ENCODE assay signal across 1 cellular context in the genomic region with DNA sequence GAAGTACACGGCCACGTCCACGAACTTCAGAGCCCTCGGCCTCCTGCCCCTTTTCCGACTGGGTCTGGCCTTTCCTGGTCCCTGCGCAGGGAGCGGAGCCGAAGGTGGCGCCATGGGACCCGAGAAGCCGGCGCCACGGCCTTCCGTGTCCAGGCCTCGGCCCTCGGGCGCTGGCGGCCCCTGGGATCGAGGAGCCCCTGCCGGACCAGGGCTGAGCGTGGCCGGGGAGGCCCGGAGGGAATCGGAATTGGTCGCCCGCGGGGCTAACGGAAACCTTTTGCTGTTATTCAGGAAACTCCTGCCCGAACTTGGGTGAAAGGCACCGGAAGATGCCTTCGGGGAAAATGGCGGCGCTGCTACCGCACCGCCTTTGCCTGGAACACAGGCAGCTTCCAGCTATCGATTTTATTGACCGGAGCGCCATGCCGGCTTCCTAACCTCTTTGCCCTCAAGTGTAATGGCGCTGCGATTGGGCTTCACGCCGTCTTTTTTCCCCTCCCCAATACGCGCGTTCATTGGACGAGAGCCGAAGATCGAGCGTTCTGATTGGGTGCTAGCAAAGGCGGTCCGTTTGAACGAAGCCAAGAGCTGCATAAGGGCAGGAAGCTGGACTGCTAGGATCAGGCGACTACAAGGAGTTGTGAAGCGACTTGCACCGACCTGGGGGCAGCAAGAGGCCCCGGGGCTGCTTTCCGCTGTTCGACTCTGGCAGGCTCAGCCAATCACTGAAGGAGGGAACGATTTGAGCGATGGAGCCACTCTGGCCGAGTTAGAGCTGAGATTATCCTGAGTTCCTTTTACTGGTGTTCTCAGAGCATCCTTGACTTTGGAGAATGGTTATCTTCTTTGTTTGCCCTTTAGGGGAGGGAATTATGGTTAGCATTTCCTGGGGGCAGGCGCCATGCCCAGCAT.
TF ChIP-seq lines count a peak whose summit lies in the region.

A gene (minus strand): TSS at position 462 of the 912 bp plus-strand sequence. CDS start 348 bp downstream, at position 114.

TF ChIP-seq in WTC11, 78 proteins besides CTCF, POLR2A, EP300 and RAD21 (continued from another document):
- TF ChIP-seq, protein P1, sequence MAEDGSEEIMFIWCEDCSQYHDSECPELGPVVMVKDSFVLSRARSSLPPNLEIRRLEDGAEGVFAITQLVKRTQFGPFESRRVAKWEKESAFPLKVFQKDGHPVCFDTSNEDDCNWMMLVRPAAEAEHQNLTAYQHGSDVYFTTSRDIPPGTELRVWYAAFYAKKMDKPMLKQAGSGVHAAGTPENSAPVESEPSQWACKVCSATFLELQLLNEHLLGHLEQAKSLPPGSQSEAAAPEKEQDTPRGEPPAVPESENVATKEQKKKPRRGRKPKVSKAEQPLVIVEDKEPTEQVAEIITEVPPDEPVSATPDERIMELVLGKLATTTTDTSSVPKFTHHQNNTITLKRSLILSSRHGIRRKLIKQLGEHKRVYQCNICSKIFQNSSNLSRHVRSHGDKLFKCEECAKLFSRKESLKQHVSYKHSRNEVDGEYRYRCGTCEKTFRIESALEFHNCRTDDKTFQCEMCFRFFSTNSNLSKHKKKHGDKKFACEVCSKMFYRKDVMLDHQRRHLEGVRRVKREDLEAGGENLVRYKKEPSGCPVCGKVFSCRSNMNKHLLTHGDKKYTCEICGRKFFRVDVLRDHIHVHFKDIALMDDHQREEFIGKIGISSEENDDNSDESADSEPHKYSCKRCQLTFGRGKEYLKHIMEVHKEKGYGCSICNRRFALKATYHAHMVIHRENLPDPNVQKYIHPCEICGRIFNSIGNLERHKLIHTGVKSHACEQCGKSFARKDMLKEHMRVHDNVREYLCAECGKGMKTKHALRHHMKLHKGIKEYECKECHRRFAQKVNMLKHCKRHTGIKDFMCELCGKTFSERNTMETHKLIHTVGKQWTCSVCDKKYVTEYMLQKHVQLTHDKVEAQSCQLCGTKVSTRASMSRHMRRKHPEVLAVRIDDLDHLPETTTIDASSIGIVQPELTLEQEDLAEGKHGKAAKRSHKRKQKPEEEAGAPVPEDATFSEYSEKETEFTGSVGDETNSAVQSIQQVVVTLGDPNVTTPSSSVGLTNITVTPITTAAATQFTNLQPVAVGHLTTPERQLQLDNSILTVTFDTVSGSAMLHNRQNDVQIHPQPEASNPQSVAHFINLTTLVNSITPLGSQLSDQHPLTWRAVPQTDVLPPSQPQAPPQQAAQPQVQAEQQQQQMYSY (CRISPR knock-in tag; IDR thresholded peaks at IDR 0.05) = no peak
- TF ChIP-seq, protein P2, sequence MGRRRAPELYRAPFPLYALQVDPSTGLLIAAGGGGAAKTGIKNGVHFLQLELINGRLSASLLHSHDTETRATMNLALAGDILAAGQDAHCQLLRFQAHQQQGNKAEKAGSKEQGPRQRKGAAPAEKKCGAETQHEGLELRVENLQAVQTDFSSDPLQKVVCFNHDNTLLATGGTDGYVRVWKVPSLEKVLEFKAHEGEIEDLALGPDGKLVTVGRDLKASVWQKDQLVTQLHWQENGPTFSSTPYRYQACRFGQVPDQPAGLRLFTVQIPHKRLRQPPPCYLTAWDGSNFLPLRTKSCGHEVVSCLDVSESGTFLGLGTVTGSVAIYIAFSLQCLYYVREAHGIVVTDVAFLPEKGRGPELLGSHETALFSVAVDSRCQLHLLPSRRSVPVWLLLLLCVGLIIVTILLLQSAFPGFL (CRISPR knock-in tag; IDR thresholded peaks at IDR 0.05; ENCODE audit: borderline replicate concordance) = no peak
- TF ChIP-seq ZBTB21 (CRISPR knock-in tag; IDR thresholded peaks at IDR 0.05; ENCODE audit: borderline replicate concordance) = no peak
- no peak; the same call in 1 of the 2 replicates for TF ChIP-seq RELA (CRISPR knock-in tag; IDR thresholded peaks at IDR 0.05; ENCODE audit: borderline replicate concordance)
- no peak for TF ChIP-seq ZNF396 (CRISPR knock-in tag; IDR thresholded peaks at IDR 0.05; ENCODE audit: borderline replicate concordance)
- peak; percentile 64; the same call in 1 of the 2 replicates for TF ChIP-seq GABPB1 (CRISPR knock-in tag; IDR thresholded peaks at IDR 0.05)
